Comparison of ENCODE assay signal across 11 cellular contexts in the genomic region with DNA sequence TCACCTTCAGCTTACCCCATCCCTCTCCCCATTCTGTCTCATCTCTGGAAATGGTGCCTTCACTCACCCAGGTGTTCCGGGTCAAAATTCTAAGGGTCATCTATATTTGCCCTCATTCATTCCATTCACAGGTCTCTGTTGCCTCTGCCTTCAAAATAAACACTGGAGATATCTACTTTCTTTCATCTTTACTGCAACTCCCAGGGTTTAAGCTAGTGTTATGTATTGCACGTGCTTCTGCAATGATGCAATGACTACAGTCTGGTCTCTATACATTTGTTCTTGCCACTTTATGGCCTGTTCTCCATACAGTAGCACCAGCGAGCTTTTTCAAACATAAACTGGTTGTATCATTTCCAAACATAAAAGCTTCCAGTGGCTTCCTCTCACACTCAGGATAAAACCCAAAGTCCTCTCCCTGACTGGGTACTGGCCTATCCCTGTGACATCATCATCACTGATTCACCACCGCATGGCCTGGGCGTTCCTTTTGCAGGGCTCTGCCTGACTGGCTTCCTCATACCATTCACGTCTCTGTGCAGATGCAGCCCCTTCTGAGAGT. TPM values are rescaled to one million over a fixed set of nuclear protein-coding genes. Genes with fewer than 3 reads are reported as not detected.
DNase-seq lines count a peak whose midpoint lies in the region; ATAC-seq and TF ChIP-seq lines count a peak whose summit lies in the region.
"Had no signal": no experiment of that assay in that cellular context is flagged by ENCODE, and none has a peak within 500 bp of the region (broad histone marks: within the 10 kb centered on the region; RNA-seq: fewer than 3 reads in every experiment).

No MANE protein-coding gene starts in this region.

- in situ Hi-C loops in GM23248 (cut with MboI) = no loop called here

- peak overlapping the region; percentile 43 for H2BK5ac ChIP-seq in trophoblast cell (ENCODE audit: low read depth, low read length, poor library complexity)

- H2BK12ac ChIP-seq in trophoblast cell (ENCODE audit: low read length) = peak overlapping the region; percentile 83

- H3K9ac ChIP-seq in GM23248 = no peak overlapping the region
- no peak overlapping the region for H3K9ac ChIP-seq in trophoblast cell (ENCODE audit: low read length)

- peaks cover 8 to 19% of the 10 kb centered on the region in 2 donors for H3K27me3 Mint-ChIP-seq in natural killer cell (ENCODE audit: low read depth in 2 of 2)

- peak overlapping the region; percentile 19 for H4K91ac ChIP-seq in trophoblast cell (ENCODE audit: low read depth, low read length)

- no peaks in the 10 kb centered on the region for H3K9me3 Mint-ChIP-seq in stimulated activated effector memory CD8-positive, alpha-beta T cell treated with anti-CD3 and anti-CD28 coated beads, Interleukin-12 subunit alpha, Interleukin-12 subunit beta, amount 100 ng/mL, for 72 hours
- no peaks in the 10 kb centered on the region for H3K9me3 Mint-ChIP-seq in natural killer cell
- H3K9me3 Mint-ChIP-seq: memory B cell had no signal

- no peak overlapping the region for H3K4me2 ChIP-seq in GM23248 (ENCODE audit: unreplicated experiment)
- H3K4me2 ChIP-seq in trophoblast cell (ENCODE audit: low read length) = no peak overlapping the region

- H3K79me2 ChIP-seq in GM23248 (ENCODE audit: insufficient read depth) (no peaks in the 10 kb centered on the region), trophoblast cell (ENCODE audit: control insufficient read depth, insufficient read depth, low read length, poor library complexity) (peaks cover 2% of the 10 kb centered on the region)

- ATAC-seq in RWPE2 (ENCODE audit: low read depth) (peak; percentile 94), natural killer cell (no peak)
- no peak for ATAC-seq in stimulated activated effector memory CD8-positive, alpha-beta T cell treated with anti-CD3 and anti-CD28 coated beads, Interleukin-12 subunit alpha, Interleukin-12 subunit beta, amount 100 ng/mL, for 72 hours

- H3K9me2 ChIP-seq in GM23248 (ENCODE audit: insufficient read depth) = no peaks in the 10 kb centered on the region

- no peak overlapping the region for H4K8ac ChIP-seq in trophoblast cell (ENCODE audit: low read depth, low read length)

- DNase-seq in GM23248 (peak; percentile 42), RWPE2 (ENCODE audit: low spot score) (peak; percentile 87), fibroblast of the aortic adventitia (ENCODE audit: low read depth) (peak; percentile 35), trophoblast cell (peak; percentile 85 to 86), SJCRH30 (no peak), natural killer cell (no peak), NCI-H748 (lab: John Stamatoyannopoulos, UW; ENCODE audit: unreplicated experiment) (no peak)
- DNase-seq in stimulated activated effector memory CD8-positive, alpha-beta T cell treated with anti-CD3 and anti-CD28 coated beads, Interleukin-12 subunit alpha, Interleukin-12 subunit beta, amount 100 ng/mL, for 72 hours (ENCODE audit: low spot score in 2 of 2) = no peak
- DNase-seq: GOT3, NCI-H2227 treated with DMSO at 0.1 percent for 48 hours had no signal

- no peaks in the 10 kb centered on the region for H3K36me3 Mint-ChIP-seq in stimulated activated effector memory CD8-positive, alpha-beta T cell treated with anti-CD3 and anti-CD28 coated beads, Interleukin-12 subunit alpha, Interleukin-12 subunit beta, amount 100 ng/mL, for 72 hours
- no peaks in the 10 kb centered on the region for H3K36me3 Mint-ChIP-seq in natural killer cell
- H3K36me3 Mint-ChIP-seq: memory B cell had no signal

- no peak overlapping the region for H2AFZ ChIP-seq in GM23248
- H2AFZ ChIP-seq in trophoblast cell (ENCODE audit: insufficient read depth, low read length, poor library complexity) = no peak overlapping the region

- peak overlapping the region; percentile 45 for H2BK120ac ChIP-seq in trophoblast cell (ENCODE audit: insufficient read depth, low read length, poor library complexity)

- no peaks in the 10 kb centered on the region; the same call in 1 of the 2 replicates for H3K27me3 ChIP-seq in GM23248 (replicated peaks; ENCODE audit: insufficient read depth)
- no peaks in the 10 kb centered on the region for H3K27me3 ChIP-seq in RWPE2 (ENCODE audit: insufficient read depth, poor library complexity, severe bottlenecking)
- no peaks in the 10 kb centered on the region for H3K27me3 ChIP-seq in trophoblast cell (ENCODE audit: insufficient read depth, low read length)
- no peaks in the 10 kb centered on the region for H3K27me3 ChIP-seq in SJCRH30

- H4K20me1 ChIP-seq in GM23248 (ENCODE audit: insufficient read depth) = no peaks in the 10 kb centered on the region

- H3K4me1 ChIP-seq in GM23248 (ENCODE audit: insufficient read depth) (no peaks in the 10 kb centered on the region), RWPE2 (ENCODE audit: insufficient read depth, poor library complexity, severe bottlenecking) (peaks cover 59% of the 10 kb centered on the region), trophoblast cell (ENCODE audit: control insufficient read depth in 1 of 2, insufficient read depth in 2 of 2, low read length in 2 of 2) (peaks cover 14 to 23% of the 10 kb centered on the region in 2 experiments), SJCRH30 (no peaks in the 10 kb centered on the region)

- no peaks in the 10 kb centered on the region for H3K4me1 Mint-ChIP-seq in stimulated activated effector memory CD8-positive, alpha-beta T cell treated with anti-CD3 and anti-CD28 coated beads, Interleukin-12 subunit alpha, Interleukin-12 subunit beta, amount 100 ng/mL, for 72 hours
- H3K4me1 Mint-ChIP-seq in natural killer cell = no peaks in the 10 kb centered on the region
- H3K4me1 Mint-ChIP-seq: memory B cell had no signal

- H3K36me3 ChIP-seq in GM23248 (ENCODE audit: low read depth) (no peaks in the 10 kb centered on the region), RWPE2 (ENCODE audit: low read depth) (peaks cover 4% of the 10 kb centered on the region), trophoblast cell (ENCODE audit: control insufficient read depth in 1 of 2, insufficient read depth in 2 of 2, low read length in 2 of 2) (no peaks in the 10 kb centered on the region), SJCRH30 (no peaks in the 10 kb centered on the region)

- H4K12ac ChIP-seq in trophoblast cell (ENCODE audit: low read depth, low read length) = no peak overlapping the region

- no peak overlapping the region for H3K4ac ChIP-seq in trophoblast cell (ENCODE audit: low read depth, low read length)

- H3K27ac ChIP-seq in GM23248 = no peak overlapping the region
- H3K27ac ChIP-seq in RWPE2 (ENCODE audit: poor library complexity, severe bottlenecking) = peak overlapping the region; percentile 93
- peak overlapping the region; percentile 98 for H3K27ac ChIP-seq in trophoblast cell (ENCODE audit: low read depth, low read length)
- H3K27ac ChIP-seq in SJCRH30 = no peak overlapping the region

- no peak overlapping the region for H3K23ac ChIP-seq in trophoblast cell (ENCODE audit: low read length)

- no peaks in the 10 kb centered on the region for H3F3A ChIP-seq in GM23248 (ENCODE audit: insufficient read depth)

- H2AK5ac ChIP-seq in trophoblast cell (ENCODE audit: low read length) = no peak overlapping the region

- no peak overlapping the region for H3K27ac Mint-ChIP-seq in stimulated activated effector memory CD8-positive, alpha-beta T cell treated with anti-CD3 and anti-CD28 coated beads, Interleukin-12 subunit alpha, Interleukin-12 subunit beta, amount 100 ng/mL, for 72 hours
- H3K27ac Mint-ChIP-seq in natural killer cell = no peak overlapping the region
- H3K27ac Mint-ChIP-seq: memory B cell had no signal

- WGBS in GM23248 (ENCODE audit: low coverage in 1 of 2, low lambda C conversion rate in 2 of 2, missing lambda C conversion rate in 2 of 2), 2 experiments = 31 to 32% methylated on average over 6 of the region's 6 CpGs
- WGBS in trophoblast cell (ENCODE audit: extremely low coverage, insufficient coverage, insufficient read length) = no CpG with 5 or more reads among the region's 6 CpGs

- intact Hi-C loops in natural killer cell (cut with micrococcal nuclease) = no loop called here

- no peak overlapping the region for H3K18ac ChIP-seq in trophoblast cell (ENCODE audit: low read length)

- H3K79me1 ChIP-seq in trophoblast cell (ENCODE audit: low read length) = peaks cover 11% of the 10 kb centered on the region

- H3K14ac ChIP-seq in trophoblast cell (ENCODE audit: low read length) = no peak overlapping the region

- no peaks in the 10 kb centered on the region for H3K9me3 ChIP-seq in GM23248 (ENCODE audit: low read depth)
- no peaks in the 10 kb centered on the region for H3K9me3 ChIP-seq in RWPE2 (ENCODE audit: severe bottlenecking)
- H3K9me3 ChIP-seq in trophoblast cell (ENCODE audit: insufficient read depth, low read depth, low read length) = no peaks in the 10 kb centered on the region
- H3K9me3 ChIP-seq in SJCRH30 (replicated peaks) = no peaks in the 10 kb centered on the region

- TF ChIP-seq CTCF in RWPE2 (IDR thresholded peaks at IDR 0.05; ENCODE audit: poor library complexity, severe bottlenecking) (no peak), fibroblast of the aortic adventitia (IDR thresholded peaks at IDR 0.05; ENCODE audit: insufficient read depth, low read length) (no peak), natural killer cell (IDR thresholded peaks at IDR 0.05) (no peak)

- no peak overlapping the region for H3K4me3 Mint-ChIP-seq in stimulated activated effector memory CD8-positive, alpha-beta T cell treated with anti-CD3 and anti-CD28 coated beads, Interleukin-12 subunit alpha, Interleukin-12 subunit beta, amount 100 ng/mL, for 72 hours
- no peak overlapping the region for H3K4me3 Mint-ChIP-seq in natural killer cell
- H3K4me3 Mint-ChIP-seq: memory B cell had no signal

- H3K4me3 ChIP-seq in GM23248 (no peak overlapping the region), RWPE2 (ENCODE audit: severe bottlenecking) (no peak overlapping the region), fibroblast of the aortic adventitia (ENCODE audit: low read depth, low read length) (no peak overlapping the region), trophoblast cell (ENCODE audit: low read depth, low read length) (no peak overlapping the region), SJCRH30 (no peak overlapping the region)

RNA-seq across cellular contexts. Expression of a gene that starts 14.3 kb away (rescaled TPM):
- total RNA-seq in GM23248 (2014; rRNA removed; shearing (Covaris generic)) = under 0.01 TPM in 1 of 2 replicates, not detected in the other
- polyA plus RNA-seq in GM23248 (2016; fragmentation: Nextera tagmentation; extraction: Ambion mirVana) = 0.04 TPM in 1 of 2 replicates, not detected in the other
- total RNA-seq in fibroblast of the aortic adventitia (ENCODE audit: low replicate concordance) = 4.2 and 5.6 TPM in 2 replicates
- polyA plus RNA-seq in trophoblast cell (2013) = 81.8 and 82.6 TPM in 2 replicates
- total RNA-seq in SJCRH30 (2014; rRNA removed; shearing (Covaris generic)) = 4.8 and 4.9 TPM in 2 replicates
- under 1 TPM in 2 of 3 donors, not detected in 1; 0.05 to 0.53 TPM for total RNA-seq in natural killer cell

Comparison
In these comparisons a context has a peak if more than half of its experiments do, and no peak if none do; other contexts are left out.
1. DNase-seq: peak in GM23248 (single experiment), RWPE2 (single experiment), fibroblast of the aortic adventitia (single experiment) and trophoblast cell (2 of 2); none in SJCRH30 (0 of 2), stimulated activated effector memory CD8-positive, alpha-beta T cell treated with anti-CD3 and anti-CD28 coated beads, Interleukin-12 subunit alpha, Interleukin-12 subunit beta, amount 100 ng/mL, for 72 hours (0 of 2), natural killer cell (single experiment) and NCI-H748 (single experiment).
2. H3K27ac ChIP-seq: peak in RWPE2 (single experiment) and trophoblast cell (single experiment); none in GM23248 (single experiment) and SJCRH30 (single experiment).